8 cellular contexts compared by ENCODE assay signal in the genomic region with DNA sequence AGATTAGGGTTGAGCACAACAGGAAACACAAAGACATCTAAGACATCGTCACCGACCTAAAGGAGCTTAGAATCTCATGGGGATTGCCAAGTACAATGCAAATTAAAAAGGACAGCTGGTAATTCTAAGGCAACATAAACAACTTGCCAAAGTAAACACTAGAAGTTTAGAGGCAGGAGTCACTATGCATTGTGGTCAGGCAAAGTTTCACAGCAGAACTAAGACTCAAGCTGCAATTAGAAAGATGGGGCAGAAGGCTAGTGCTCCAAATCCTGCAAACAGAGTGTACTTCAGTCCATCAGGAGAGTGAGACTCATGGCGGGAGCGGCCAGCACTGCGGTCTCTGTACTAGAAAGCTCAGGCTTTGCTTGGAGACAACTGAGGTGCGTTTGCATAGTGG. TPM values are rescaled to one million over a fixed set of nuclear protein-coding genes. Genes with fewer than 3 reads are reported as not detected.
DNase-seq lines count a peak whose midpoint lies in the region; ATAC-seq, FAIRE-seq and TF ChIP-seq lines count a peak whose summit lies in the region.

No MANE protein-coding gene starts in this region.

- CTCF ChIA-PET in A549 (lab: Yijun Ruan, JAX): interaction anchor here (0.6 to 1.2 kb wide), 3 partner anchors 13 to 132 kb away, joined by 3 read pairs; no protein-coding TSS in a partner anchor

- DNase-seq in A549 (ENCODE audit: low read depth in 1 of 2, low spot score in 1 of 2) (no peak), adipocyte (ENCODE audit: low read depth) (peak; percentile 93), gastrocnemius medialis (no peak), stomach (no peak), GM13977 (ENCODE audit: low spot score) (no peak), occipital lobe (lab: John Stamatoyannopoulos, UW) (no peak)

- ATAC-seq in A549 (peak; percentile 24 to 42; a peak in 4 of 6 replicates), GM19035 (IDR thresholded peaks at IDR 0.05; ENCODE audit: unreplicated experiment) (peak; percentile 87), HG03097 (IDR thresholded peaks at IDR 0.05; ENCODE audit: low FRiP score, unreplicated experiment) (peak; percentile 75), gastrocnemius medialis (no peak)

- H3K4me2 ChIP-seq in A549: peak overlapping the region; percentile 46

- POLR2A ChIA-PET in A549 (lab: Yijun Ruan, JAX): no interaction called here

- TF ChIP-seq POLR2A in A549 (IDR thresholded peaks at IDR 0.05; ENCODE audit: low read length) (no peak), gastrocnemius medialis (IDR thresholded peaks at IDR 0.05) (no peak), stomach (IDR thresholded peaks at IDR 0.05) (no peak)

- H3K4me3 ChIP-seq in A549: no peak overlapping the region
- no peak overlapping the region for H3K4me3 ChIP-seq in adipocyte (ENCODE audit: low read length)
- H3K4me3 ChIP-seq in gastrocnemius medialis: no peak overlapping the region
- H3K4me3 ChIP-seq in stomach: no peak overlapping the region

- peaks cover 3% of the 10 kb centered on the region for H3K36me3 ChIP-seq in adipocyte (ENCODE audit: control insufficient read depth, insufficient read depth, low read length, severe bottlenecking)
- no peaks in the 10 kb centered on the region for H3K36me3 ChIP-seq in gastrocnemius medialis
- peaks cover 0 to 8% (median 4%) of the 10 kb centered on the region in 4 donors for H3K36me3 ChIP-seq in stomach

- no peak overlapping the region for H3K9ac ChIP-seq in adipocyte (ENCODE audit: low read length)

- no peak for TF ChIP-seq RAD21 in A549 (conservative IDR thresholded peaks at IDR 0.05 in 1 of 2, IDR thresholded peaks at IDR 0.05 in 1 of 2)

- intact Hi-C loops in gastrocnemius medialis (cut with DNase I; ENCODE audit: low total_unique reads) (no loop called here), stomach (cut with DNase I; ENCODE audit: low total_unique reads) (no loop called here)

- peak overlapping the region; percentile 45 to 71; a peak in 5 of 6 replicates for H3K27ac ChIP-seq in A549
- peak overlapping the region; percentile 49 to 93 (median 60) for H3K27ac ChIP-seq in gastrocnemius medialis
- peak overlapping the region in 2 of 5 donors; percentile 70 for H3K27ac ChIP-seq in stomach

- FAIRE-seq in A549 (lab: Jason Lieb, UNC): no peak

- H3K4me1 ChIP-seq in A549 (peaks cover 79% of the 10 kb centered on the region), adipocyte (ENCODE audit: control insufficient read depth, insufficient read depth, low read length) (peaks cover 84% of the 10 kb centered on the region), gastrocnemius medialis (peaks cover 63 to 71% of the 10 kb centered on the region in 2 donors), stomach (peaks cover 43 to 97% (median 59%) of the 10 kb centered on the region in 4 donors)

- H3K9me3 ChIP-seq in A549 (no peaks in the 10 kb centered on the region), adipocyte (ENCODE audit: control insufficient read depth, low read length) (no peaks in the 10 kb centered on the region), gastrocnemius medialis (no peaks in the 10 kb centered on the region), stomach (no peaks in the 10 kb centered on the region)

- 77% methylated on average over 6 of the region's 6 CpGs for WGBS in A549 (ENCODE audit: missing lambda C conversion rate)
- 62 to 82% (median 67%) methylated on average over 6 of the region's 6 CpGs for WGBS in stomach, 5 donors

- TF ChIP-seq EP300 in A549 (IDR thresholded peaks at IDR 0.05) (no peak), stomach (IDR thresholded peaks at IDR 0.05) (no peak)

- TF ChIP-seq CTCF in A549 (IDR thresholded peaks at IDR 0.05) (no peak), gastrocnemius medialis (IDR thresholded peaks at IDR 0.05 in 4 of 5, conservative IDR thresholded peaks at IDR 0.05 in 1 of 5) (no peak), stomach (IDR thresholded peaks at IDR 0.05) (no peak), GM13977 (IDR thresholded peaks at IDR 0.05; ENCODE audit: extremely low read depth, insufficient read depth, missing control alignments) (no peak)

- H3K27me3 ChIP-seq in adipocyte (replicated peaks; ENCODE audit: control insufficient read depth, insufficient read depth, low read length): no peaks in the 10 kb centered on the region
- no peaks in the 10 kb centered on the region for H3K27me3 ChIP-seq in gastrocnemius medialis
- no peaks in the 10 kb centered on the region for H3K27me3 ChIP-seq in stomach

- in situ Hi-C loops in gastrocnemius medialis (cut with MboI; ENCODE audit: low sequenced_read_pairs in 4 of 4) (loop anchor here in 1 of 4 donors (25.0 kb wide), 1 partner anchor 488 kb away; the partner anchor contains the start of gene UBN2), GM13977 (cut with MboI; ENCODE audit: low pct_unique_long_range_greater_than_20kb, low sequenced_read_pairs, unreplicated experiment) (no loop called here)

TF ChIP-seq in A549, 52 proteins besides CTCF, POLR2A, EP300 and RAD21:
- TF ChIP-seq CHD2 (IDR thresholded peaks at IDR 0.05; ENCODE audit: low read length, partially characterized antibody) (no peak), RCOR1 (IDR thresholded peaks at IDR 0.05; ENCODE audit: low read depth, low read length) (no peak), KDM1A (IDR thresholded peaks at IDR 0.05; ENCODE audit: low read depth) (no peak), TP53 (CRISPR knock-in tag; IDR thresholded peaks at IDR 0.05) (no peak), ATOH8 (CRISPR knock-in tag; IDR thresholded peaks at IDR 0.05; ENCODE audit: low read depth) (no peak), TFCP2L1 (CRISPR knock-in tag; IDR thresholded peaks at IDR 0.05) (no peak), MAZ (IDR thresholded peaks at IDR 0.05; ENCODE audit: borderline replicate concordance, low read depth, low read length) (no peak), ZNF302 (CRISPR knock-in tag; IDR thresholded peaks at IDR 0.05) (no peak), SMC3 (IDR thresholded peaks at IDR 0.05) (no peak), HEYL (CRISPR knock-in tag; IDR thresholded peaks at IDR 0.05) (no peak), SREBF2 (IDR thresholded peaks at IDR 0.05) (no peak), REST (IDR thresholded peaks at IDR 0.05) (no peak), RFX5 (IDR thresholded peaks at IDR 0.05) (no peak), NR3C1 (IDR thresholded peaks at IDR 0.05) (no peak), ESRRA (IDR thresholded peaks at IDR 0.05; ENCODE audit: borderline replicate concordance, low read length) (no peak), HOXB5 (CRISPR knock-in tag; IDR thresholded peaks at IDR 0.05) (no peak)

RNA-seq across cellular contexts. Expression of gene HIPK2, which starts 52.7 kb away (rescaled TPM):
- polyA plus RNA-seq in A549 (2011; rRNA removed) (12.1 and 16.3 TPM in 2 replicates), A549 (2017; fragmentation: RNase III; extraction: RNeasy Plus Mini Kit Qiagen cat#74134 plus additional on column Dnase treatment) (10.5 to 13.1 TPM (median 11.3 TPM) in 3 replicates), stomach (10 to 100 TPM in 2 of 3 donors, 1 to 10 TPM in 1; 3.4 to 45.0 (median 10.7) TPM)
- 10.1 and 13.5 TPM in 2 replicates for polyA plus RNA-seq in A549 (2012; cell fraction: cytosol; rRNA removed)
- 9.9 and 11.2 TPM in 2 replicates for polyA plus RNA-seq in A549 (2012; cell fraction: nucleus; rRNA removed)
- 32.7 and 34.1 TPM in 2 replicates for polyA minus RNA-seq in A549 (2011; rRNA and poly(A)+ RNA removed)
- total RNA-seq in gastrocnemius medialis (10 to 100 TPM; 30.5 to 77.4 (median 58.9) TPM), stomach (100 to 1,000 TPM in 1 of 5 donors, 10 to 100 TPM in 3, 1 to 10 TPM in 1; 9.3 to 103 (median 60.7) TPM), occipital lobe (12.0 TPM)

Comparison
In these comparisons a context has a peak if more than half of its experiments do, and no peak if none do; other contexts are left out.
1. ATAC-seq: peak in A549 (2 of 2), GM19035 (single experiment) and HG03097 (single experiment); none in gastrocnemius medialis (0 of 2).